ENCODE assay signal across 1 cellular context in genomic region chrX:19343462-19344206, GRCh38.
TF ChIP-seq lines count a peak whose summit lies in the region.

PDHA1 (plus strand) TSS chrX:19343927; CDS start chrX:19344038, 111 bp downstream.

TF ChIP-seq in HCT116, 20 proteins besides CTCF, POLR2A, EP300 and RAD21 (continued from another document):
- TF ChIP-seq YY1 (IDR thresholded peaks at IDR 0.05; ENCODE audit: extremely low read depth, insufficient replicate concordance, low read depth, low read length) (no peak), MAX (IDR thresholded peaks at IDR 0.05) (peak; percentile 71), ZFX (IDR thresholded peaks at IDR 0.05) (peak; percentile 45), EZH2phosphoT487 (IDR thresholded peaks at IDR 0.05; ENCODE audit: borderline replicate concordance) (no peak), ZNF274 (IDR thresholded peaks at IDR 0.05; ENCODE audit: low read depth, low read length) (no peak)
